16 cellular contexts compared by ENCODE assay signal in genomic region chr12:115964214-115964613, GRCh38.
A peak's percentile ranks its signal among the peaks of the same experiment; 100 is the strongest.
DNase-seq lines count a peak whose midpoint lies in the region; ATAC-seq and TF ChIP-seq lines count a peak whose summit lies in the region.
"Had no signal": no experiment of that assay in that cellular context is flagged by ENCODE, and none has a peak within 500 bp of the region (broad histone marks: within the 10 kb centered on the region; RNA-seq: fewer than 3 reads in every experiment).

No MANE protein-coding gene starts in this region.

- intact Hi-C loops in activated CD4-positive, alpha-beta T cell treated with anti-CD3 and anti-CD28 coated beads, Interleukin-2, amount 10 ng/mL, durations not matched to agents 24 days and 14 days (cut with micrococcal nuclease): no loop called here

- H3K4me3 Mint-ChIP-seq in activated CD4-positive, alpha-beta T cell treated with anti-CD3 and anti-CD28 coated beads, Interleukin-2, amount 10 ng/mL, durations not matched to agents 24 days and 14 days: peak overlapping the region; percentile 49
- H3K4me3 Mint-ChIP-seq in stimulated activated naive CD8-positive, alpha-beta T cell treated with anti-CD3 and anti-CD28 coated beads, Interleukin-15, amount 100 ng/mL, for 72 hours: no peak overlapping the region
- peak overlapping the region; percentile 67 for H3K4me3 Mint-ChIP-seq in activated naive CD8-positive, alpha-beta T cell treated with anti-CD3 and anti-CD28 coated beads, Interleukin-2, amount 10 ng/mL, durations not matched to agents 7 days and 5 days
- H3K4me3 Mint-ChIP-seq in stimulated activated effector memory CD8-positive, alpha-beta T cell treated with anti-CD3 and anti-CD28 coated beads, Interleukin-12 subunit alpha, Interleukin-12 subunit beta, amount 100 ng/mL, for 72 hours: no peak overlapping the region
- H3K4me3 Mint-ChIP-seq in glutamatergic neuron (ENCODE audit: unreplicated experiment): no peak overlapping the region

- peak overlapping the region; percentile 85 for H3K27ac Mint-ChIP-seq in activated CD4-positive, alpha-beta T cell treated with anti-CD3 and anti-CD28 coated beads, Interleukin-2, amount 10 ng/mL, durations not matched to agents 24 days and 14 days
- H3K27ac Mint-ChIP-seq in stimulated activated naive CD8-positive, alpha-beta T cell treated with anti-CD3 and anti-CD28 coated beads, Interleukin-15, amount 100 ng/mL, for 72 hours: peak overlapping the region; percentile 59 to 82
- peak overlapping the region; percentile 90 for H3K27ac Mint-ChIP-seq in activated naive CD8-positive, alpha-beta T cell treated with anti-CD3 and anti-CD28 coated beads, Interleukin-2, amount 10 ng/mL, durations not matched to agents 7 days and 5 days
- peak overlapping the region; percentile 89 for H3K27ac Mint-ChIP-seq in stimulated activated effector memory CD8-positive, alpha-beta T cell treated with anti-CD3 and anti-CD28 coated beads, Interleukin-12 subunit alpha, Interleukin-12 subunit beta, amount 100 ng/mL, for 72 hours
- no peak overlapping the region for H3K27ac Mint-ChIP-seq in glutamatergic neuron (ENCODE audit: unreplicated experiment)

- no peak for ATAC-seq in stimulated activated naive CD8-positive, alpha-beta T cell treated with anti-CD3 and anti-CD28 coated beads, Interleukin-15, amount 100 ng/mL, for 72 hours
- no peak for ATAC-seq in stimulated activated naive CD8-positive, alpha-beta T cell treated with anti-CD3 and anti-CD28 coated beads, Interleukin-15, Interleukin-2, amounts not matched to agents 100 U/mL and 50 U/mL, for 24 hours
- ATAC-seq in activated naive CD8-positive, alpha-beta T cell treated with anti-CD3 and anti-CD28 coated beads, Interleukin-2, amount 10 ng/mL, durations not matched to agents 7 days and 5 days (ENCODE audit: low read depth): no peak
- ATAC-seq in stimulated activated effector memory CD8-positive, alpha-beta T cell treated with anti-CD3 and anti-CD28 coated beads, Interleukin-12 subunit alpha, Interleukin-12 subunit beta, amount 100 ng/mL, for 72 hours: no peak

- DNase-seq in activated CD4-positive, alpha-beta T cell treated with anti-CD3 and anti-CD28 coated beads, Interleukin-2, amount 10 ng/mL, durations not matched to agents 24 days and 14 days: no peak
- no peak for DNase-seq in activated CD4-positive, alpha-beta T cell treated with anti-CD3 and anti-CD28 coated beads for 1 hour
- DNase-seq in stimulated activated naive CD8-positive, alpha-beta T cell treated with anti-CD3 and anti-CD28 coated beads, Interleukin-15, amount 100 ng/mL, for 72 hours: no peak
- no peak for DNase-seq in stimulated activated naive CD8-positive, alpha-beta T cell treated with anti-CD3 and anti-CD28 coated beads, Interleukin-15, Interleukin-2, amounts not matched to agents 100 U/mL and 50 U/mL, for 24 hours
- DNase-seq in activated naive CD8-positive, alpha-beta T cell treated with anti-CD3 and anti-CD28 coated beads, Interleukin-2, amount 10 ng/mL, durations not matched to agents 7 days and 5 days: no peak
- DNase-seq in stimulated activated effector memory CD8-positive, alpha-beta T cell treated with anti-CD3 and anti-CD28 coated beads, Interleukin-12 subunit alpha, Interleukin-12 subunit beta, amount 100 ng/mL, for 72 hours (ENCODE audit: low spot score in 2 of 2): no peak
- DNase-seq in glutamatergic neuron (no peak), kidney glomerular epithelial cell (lab: John Stamatoyannopoulos, UW) (no peak)
- DNase-seq: DMS 273 treated with DMSO at 0.1 percent for 48 hours, GF-D8, GOT3, KBM-7, NCI-H1417 treated with DMSO at 0.1 percent for 48 hours, NCI-H2029 treated with DMSO at 0.1 percent for 48 hours, NCI-H82, PC-9 had no signal

- no peak for TF ChIP-seq CTCF in glutamatergic neuron (IDR thresholded peaks at IDR 0.05; ENCODE audit: partially characterized antibody, unreplicated experiment)

- H3K9me3 Mint-ChIP-seq in activated CD4-positive, alpha-beta T cell treated with anti-CD3 and anti-CD28 coated beads, Interleukin-2, amount 10 ng/mL, durations not matched to agents 24 days and 14 days: peaks cover 4% of the 10 kb centered on the region
- no peaks in the 10 kb centered on the region for H3K9me3 Mint-ChIP-seq in stimulated activated naive CD8-positive, alpha-beta T cell treated with anti-CD3 and anti-CD28 coated beads, Interleukin-15, amount 100 ng/mL, for 72 hours
- H3K9me3 Mint-ChIP-seq in activated naive CD8-positive, alpha-beta T cell treated with anti-CD3 and anti-CD28 coated beads, Interleukin-2, amount 10 ng/mL, durations not matched to agents 7 days and 5 days: no peaks in the 10 kb centered on the region
- H3K9me3 Mint-ChIP-seq in stimulated activated effector memory CD8-positive, alpha-beta T cell treated with anti-CD3 and anti-CD28 coated beads, Interleukin-12 subunit alpha, Interleukin-12 subunit beta, amount 100 ng/mL, for 72 hours: no peaks in the 10 kb centered on the region
- H3K9me3 Mint-ChIP-seq in glutamatergic neuron (ENCODE audit: unreplicated experiment): no peaks in the 10 kb centered on the region

- no peaks in the 10 kb centered on the region for H3K27me3 Mint-ChIP-seq in activated CD4-positive, alpha-beta T cell treated with anti-CD3 and anti-CD28 coated beads, Interleukin-2, amount 10 ng/mL, durations not matched to agents 24 days and 14 days
- H3K27me3 Mint-ChIP-seq in stimulated activated naive CD8-positive, alpha-beta T cell treated with anti-CD3 and anti-CD28 coated beads, Interleukin-15, amount 100 ng/mL, for 72 hours: no peaks in the 10 kb centered on the region
- no peaks in the 10 kb centered on the region for H3K27me3 Mint-ChIP-seq in activated naive CD8-positive, alpha-beta T cell treated with anti-CD3 and anti-CD28 coated beads, Interleukin-2, amount 10 ng/mL, durations not matched to agents 7 days and 5 days
- peaks cover 2% of the 10 kb centered on the region for H3K27me3 Mint-ChIP-seq in glutamatergic neuron (ENCODE audit: unreplicated experiment)

- POLR2A ChIA-PET in activated naive CD8-positive, alpha-beta T cell treated with anti-CD3 and anti-CD28 coated beads, Interleukin-2, amount 10 ng/mL, durations not matched to agents 7 days and 5 days (lab: Charles Lee): no interaction called here

- peaks cover 55% of the 10 kb centered on the region for H3K4me1 Mint-ChIP-seq in activated CD4-positive, alpha-beta T cell treated with anti-CD3 and anti-CD28 coated beads, Interleukin-2, amount 10 ng/mL, durations not matched to agents 24 days and 14 days
- peaks cover 27% of the 10 kb centered on the region for H3K4me1 Mint-ChIP-seq in stimulated activated naive CD8-positive, alpha-beta T cell treated with anti-CD3 and anti-CD28 coated beads, Interleukin-15, amount 100 ng/mL, for 72 hours
- peaks cover 57% of the 10 kb centered on the region for H3K4me1 Mint-ChIP-seq in activated naive CD8-positive, alpha-beta T cell treated with anti-CD3 and anti-CD28 coated beads, Interleukin-2, amount 10 ng/mL, durations not matched to agents 7 days and 5 days
- peaks cover 19% of the 10 kb centered on the region for H3K4me1 Mint-ChIP-seq in stimulated activated effector memory CD8-positive, alpha-beta T cell treated with anti-CD3 and anti-CD28 coated beads, Interleukin-12 subunit alpha, Interleukin-12 subunit beta, amount 100 ng/mL, for 72 hours
- H3K4me1 Mint-ChIP-seq in glutamatergic neuron (ENCODE audit: low read depth, unreplicated experiment): no peaks in the 10 kb centered on the region

- peaks cover 60% of the 10 kb centered on the region for H3K36me3 Mint-ChIP-seq in activated CD4-positive, alpha-beta T cell treated with anti-CD3 and anti-CD28 coated beads, Interleukin-2, amount 10 ng/mL, durations not matched to agents 24 days and 14 days (ENCODE audit: low read depth)
- peaks cover 58% of the 10 kb centered on the region for H3K36me3 Mint-ChIP-seq in activated naive CD8-positive, alpha-beta T cell treated with anti-CD3 and anti-CD28 coated beads, Interleukin-2, amount 10 ng/mL, durations not matched to agents 7 days and 5 days
- H3K36me3 Mint-ChIP-seq in stimulated activated effector memory CD8-positive, alpha-beta T cell treated with anti-CD3 and anti-CD28 coated beads, Interleukin-12 subunit alpha, Interleukin-12 subunit beta, amount 100 ng/mL, for 72 hours: peaks cover 95% of the 10 kb centered on the region
- no peaks in the 10 kb centered on the region for H3K36me3 Mint-ChIP-seq in glutamatergic neuron (ENCODE audit: unreplicated experiment)

Comparison
In these comparisons a context has a peak if more than half of its experiments do, and no peak if none do; other contexts are left out.
1. H3K4me3 Mint-ChIP-seq: peak in activated CD4-positive, alpha-beta T cell treated with anti-CD3 and anti-CD28 coated beads, Interleukin-2, amount 10 ng/mL, durations not matched to agents 24 days and 14 days (single experiment) and activated naive CD8-positive, alpha-beta T cell treated with anti-CD3 and anti-CD28 coated beads, Interleukin-2, amount 10 ng/mL, durations not matched to agents 7 days and 5 days (single experiment); none in stimulated activated naive CD8-positive, alpha-beta T cell treated with anti-CD3 and anti-CD28 coated beads, Interleukin-15, amount 100 ng/mL, for 72 hours (0 of 2), stimulated activated effector memory CD8-positive, alpha-beta T cell treated with anti-CD3 and anti-CD28 coated beads, Interleukin-12 subunit alpha, Interleukin-12 subunit beta, amount 100 ng/mL, for 72 hours (single experiment) and glutamatergic neuron (single experiment).